9 cellular contexts compared by ENCODE assay signal in the genomic region with DNA sequence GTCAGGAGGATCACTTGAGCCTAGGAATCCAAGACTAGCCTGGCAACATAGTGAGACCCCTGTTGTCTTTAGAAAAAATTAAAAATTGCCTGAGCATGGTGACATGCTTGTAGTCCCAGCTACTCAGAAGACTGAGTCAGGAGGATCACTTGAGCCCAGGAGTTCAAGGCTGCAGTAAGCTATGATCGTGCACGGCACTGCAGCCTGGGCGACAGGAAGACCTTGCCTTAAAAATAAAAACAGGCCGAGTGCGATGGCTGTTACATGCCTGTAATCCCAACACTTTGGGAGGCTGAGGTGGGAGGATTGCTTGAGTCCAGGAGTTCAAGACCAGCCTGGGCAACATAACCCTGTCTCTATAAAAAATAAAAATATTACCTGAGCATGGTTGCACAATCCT.
"Had no signal": no experiment of that assay in that cellular context is flagged by ENCODE, and none has a peak within 500 bp of the region (broad histone marks: within the 10 kb centered on the region; RNA-seq: fewer than 3 reads in every experiment).

No MANE protein-coding gene starts in this region.

- H3K9ac ChIP-seq: GM23248 had no signal

- H3K9me3 Mint-ChIP-seq: GM23338, H9, HFFc6 had no signal

- H3K4me2 ChIP-seq: GM23338 had no signal

- H3K27ac Mint-ChIP-seq: GM23338, H9, HFFc6 had no signal

- H3K9me3 ChIP-seq: HAP-1 had no signal

- H3K4me3 Mint-ChIP-seq: GM23338, H9, HFFc6 had no signal

- DNase-seq: GM23248, GOT3, H7, H9, HCEC 1CT, HFFc6 had no signal

- ATAC-seq: GM23338, HCT116 had no signal

- H3K4me3 ChIP-seq: GM23248, GM23338, HAP-1 had no signal

- H3K27ac ChIP-seq: GM23248 had no signal

- H2AFZ ChIP-seq: GM23248, GM23338 had no signal
